ENCODE assay signal across 10 cellular contexts in the genomic region with DNA sequence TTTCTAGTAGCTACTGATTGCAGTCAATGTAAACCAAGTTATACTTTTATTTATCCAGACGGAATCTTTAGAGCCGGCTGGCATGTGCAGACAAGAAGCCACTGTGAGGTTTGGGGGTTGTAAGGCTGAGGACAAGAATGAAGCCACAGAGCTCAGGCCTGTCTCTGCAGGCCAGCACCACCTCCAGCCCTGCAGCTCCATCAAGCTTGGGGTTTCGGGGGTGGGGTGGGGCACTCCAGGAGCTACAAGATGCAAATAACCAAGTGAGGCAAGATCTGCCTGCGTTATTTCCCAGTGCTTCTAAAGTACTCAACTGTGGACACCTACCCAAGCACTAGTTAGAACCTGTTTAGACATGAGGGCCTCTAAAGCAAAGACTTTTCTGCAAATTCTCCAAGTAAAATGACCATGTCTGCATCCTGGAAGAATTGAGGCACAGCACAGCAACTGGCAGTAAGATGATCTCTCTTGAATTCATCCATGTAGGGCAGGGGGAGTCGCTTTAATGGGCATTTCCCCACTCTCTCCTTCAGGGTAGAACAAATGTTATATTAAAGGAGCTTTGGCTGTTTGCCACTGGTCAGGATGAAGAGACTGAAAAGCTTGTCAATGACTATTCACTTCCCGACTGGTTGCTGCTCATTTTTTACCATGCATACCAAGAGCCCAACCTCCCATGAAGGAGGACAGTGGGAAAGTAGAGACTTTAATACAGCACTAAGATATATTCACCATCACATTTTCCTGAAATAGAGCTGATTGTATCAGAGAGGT.
DNase-seq lines count a peak whose midpoint lies in the region; ATAC-seq and TF ChIP-seq lines count a peak whose summit lies in the region.
"Had no signal": no experiment of that assay in that cellular context is flagged by ENCODE, and none has a peak within 500 bp of the region (broad histone marks: within the 10 kb centered on the region; RNA-seq: fewer than 3 reads in every experiment).

No MANE protein-coding gene starts in this region.

- 83 to 89% methylated on average over 6 of the region's 6 CpGs for WGBS in sigmoid colon, 2 donors

- H3K27me3 ChIP-seq in endocrine pancreas (ENCODE audit: control insufficient read depth, insufficient read depth, low read length) (no peaks in the 10 kb centered on the region), sigmoid colon (no peaks in the 10 kb centered on the region)

- H3K36me3 ChIP-seq in endocrine pancreas (ENCODE audit: control insufficient read depth, insufficient read depth, low read length) (no peaks in the 10 kb centered on the region), sigmoid colon (peaks cover 0 to 5% (median 2%) of the 10 kb centered on the region in 4 donors)

- TF ChIP-seq EP300 in sigmoid colon (IDR thresholded peaks at IDR 0.05), result no peak

- H3K4me3 ChIP-seq in endocrine pancreas (ENCODE audit: control insufficient read depth, insufficient read depth, low read length) (peak overlapping the region; percentile 89), sigmoid colon (no peak overlapping the region), foreskin fibroblast (ENCODE audit: low read depth in 1 of 2, low read length in 2 of 2) (no peak overlapping the region)

- H3K27ac ChIP-seq in sigmoid colon, result peak overlapping the region; percentile 8 to 59 (median 37)

- H3K4me1 ChIP-seq in endocrine pancreas (ENCODE audit: control insufficient read depth, insufficient read depth, low read length) (peaks cover 14% of the 10 kb centered on the region), sigmoid colon (peaks cover 0 to 23% (median 18%) of the 10 kb centered on the region in 4 donors)

- TF ChIP-seq CTCF in sigmoid colon (IDR thresholded peaks at IDR 0.05) (no peak), foreskin fibroblast (IDR thresholded peaks at IDR 0.05; ENCODE audit: low read depth, low read length) (no peak)

- H3K9ac ChIP-seq in endocrine pancreas (ENCODE audit: control insufficient read depth, insufficient read depth, low read length), result no peak overlapping the region

- H3K9me3 ChIP-seq in endocrine pancreas (ENCODE audit: control insufficient read depth, low read length) (no peaks in the 10 kb centered on the region), sigmoid colon (no peaks in the 10 kb centered on the region)

- no peak for TF ChIP-seq POLR2A in sigmoid colon (IDR thresholded peaks at IDR 0.05)

- DNase-seq in HT1080 (ENCODE audit: low read depth) (peak; percentile 18), sigmoid colon (no peak), HuH-7.5 (ENCODE audit: low spot score) (no peak), foreskin fibroblast (no peak), hepatic stellate cell (ENCODE audit: low spot score) (no peak)
- DNase-seq in stimulated activated CD4-positive, alpha-beta T cell treated with anti-CD3 and anti-CD28 coated beads, Interleukin-2, amount 100 ng/mL, for 48 hours, result no peak
- DNase-seq: activated naive CD4-positive, alpha-beta T cell treated with anti-CD3 and anti-CD28 coated beads for 36 hours; foreskin melanocyte had no signal

- ATAC-seq in GM19351 (IDR thresholded peaks at IDR 0.05; ENCODE audit: unreplicated experiment), result peak; percentile 84

- intact Hi-C loops in sigmoid colon (cut with DNase I), result no loop called here
